ENCODE assay signal across 26 cellular contexts in genomic region chr12:128021561-128021960, GRCh38.
"Had no signal": no experiment of that assay in that cellular context is flagged by ENCODE, and none has a peak within 500 bp of the region (broad histone marks: within the 10 kb centered on the region; RNA-seq: fewer than 3 reads in every experiment).

No MANE protein-coding gene starts in this region.

- H3K27ac Mint-ChIP-seq: effector memory CD8-positive, alpha-beta T cell; endodermal cell; immature natural killer cell; naive thymus-derived CD4-positive, alpha-beta T cell had no signal

- H3K4me2 ChIP-seq: hepatocyte had no signal

- H3K79me2 ChIP-seq: hepatocyte had no signal

- H3K27me3 ChIP-seq: dorsolateral prefrontal cortex, foreskin keratinocyte, hepatocyte, left lung had no signal

- ATAC-seq: effector memory CD8-positive, alpha-beta T cell; esophagus mucosa; foreskin keratinocyte; gastroesophageal sphincter; heart left ventricle; left cardiac atrium; left lung; left ventricle myocardium superior; naive thymus-derived CD4-positive, alpha-beta T cell had no signal

- H3K9me3 Mint-ChIP-seq: endodermal cell had no signal

- H3K27me3 Mint-ChIP-seq: effector memory CD8-positive, alpha-beta T cell; naive thymus-derived CD4-positive, alpha-beta T cell had no signal

- H3K27ac ChIP-seq: coronary artery, dorsolateral prefrontal cortex, epithelial cell of prostate, foreskin keratinocyte, gastroesophageal sphincter, heart left ventricle, hepatocyte, left lung, lower lobe of right lung had no signal

- H3K4me3 Mint-ChIP-seq: effector memory CD8-positive, alpha-beta T cell; endodermal cell; immature natural killer cell; naive thymus-derived CD4-positive, alpha-beta T cell had no signal

- FAIRE-seq: colon, endometrium, frontal cortex, keratinocyte had no signal

- H3K36me3 ChIP-seq: gastroesophageal sphincter, heart left ventricle, left lung, lower lobe of right lung had no signal

- H2AFZ ChIP-seq: hepatocyte had no signal

- H3K36me3 Mint-ChIP-seq: immature natural killer cell; naive thymus-derived CD4-positive, alpha-beta T cell had no signal

- H3K4me3 ChIP-seq: coronary artery, dorsolateral prefrontal cortex, gastroesophageal sphincter, heart left ventricle, hepatocyte, left lung, lower lobe of right lung had no signal

- H3K4me1 Mint-ChIP-seq: immature natural killer cell; naive thymus-derived CD4-positive, alpha-beta T cell had no signal

- DNase-seq: dermis blood vessel endothelial cell; dorsolateral prefrontal cortex; effector CD8-positive, alpha-beta T cell; effector memory CD8-positive, alpha-beta T cell; erythroblast; foreskin keratinocyte; heart left ventricle; hypothalamus; immature natural killer cell; left cardiac atrium; left lung; left ventricle myocardium superior; lower lobe of right lung; mesenchymal stem cell; midbrain; naive thymus-derived CD4-positive, alpha-beta T cell had no signal

- H3K9me3 ChIP-seq: gastroesophageal sphincter, heart left ventricle, left lung, lower lobe of right lung had no signal

- H3K4me1 ChIP-seq: foreskin keratinocyte, gastroesophageal sphincter, heart left ventricle, left lung, lower lobe of right lung had no signal
